ENCODE assay signal across 23 cellular contexts in genomic region chr19:31530781-31531180, GRCh38.
DNase-seq lines count a peak whose midpoint lies in the region; ATAC-seq and TF ChIP-seq lines count a peak whose summit lies in the region.
"Had no signal": no experiment of that assay in that cellular context is flagged by ENCODE, and none has a peak within 500 bp of the region (broad histone marks: within the 10 kb centered on the region; RNA-seq: fewer than 3 reads in every experiment).

No MANE protein-coding gene starts in this region.

- H3K27ac ChIP-seq in right atrium auricular region (no peak overlapping the region), neuronal stem cell (replicated peaks; ENCODE audit: low read length) (no peak overlapping the region), vagina (no peak overlapping the region), PC-3 (ENCODE audit: low read length) (no peak overlapping the region)
- H3K27ac ChIP-seq: A549; BLaER1 treated with 17β-estradiol and CSF1 and Interleukin-3, amounts not matched to agents 10 nM and 100 nM had no signal

- ATAC-seq in left ventricle myocardium superior (no peak), PC-3 (no peak), GM21825 (IDR thresholded peaks at IDR 0.05; ENCODE audit: unreplicated experiment) (no peak)
- ATAC-seq in stimulated activated naive B cell treated with anti-CD40 and anti-IgM and Interleukin-4, amounts not matched to agents 10 μg/mL and 1 μg/mL and 100 μg/mL, for 72 hours (replicated peaks), result no peak
- ATAC-seq: A549, HCT116 had no signal

- H3K23ac ChIP-seq in neuronal stem cell (ENCODE audit: low read depth, low read length, poor library complexity), result no peak overlapping the region

- H2AFZ ChIP-seq in neuronal stem cell (ENCODE audit: low read length), result no peak overlapping the region
- no peak overlapping the region for H2AFZ ChIP-seq in PC-3 (ENCODE audit: low read length)

- no TSS peak for BruUV-seq in PC-3 (replicated peaks; lab: Mats Ljungman, UMichigan)

- H3K79me2 ChIP-seq in PC-3 (ENCODE audit: low read length), result no peaks in the 10 kb centered on the region

- H3K36me3 Mint-ChIP-seq in stimulated activated naive B cell treated with anti-CD40 and anti-IgM and Interleukin-4, amounts not matched to agents 10 μg/mL and 1 μg/mL and 100 μg/mL, for 72 hours, result no peaks in the 10 kb centered on the region
- H3K36me3 Mint-ChIP-seq: CD14-positive monocyte; CD8-positive, alpha-beta memory T cell had no signal

- H3K9me3 ChIP-seq in right atrium auricular region (peaks cover 0 to 18% of the 10 kb centered on the region in 2 donors), neuronal stem cell (replicated peaks in 1 of 2; ENCODE audit: control insufficient read depth in 2 of 2, insufficient read depth in 1 of 2, low read depth in 1 of 2, low read length in 2 of 2) (peaks cover 0 to 3% of the 10 kb centered on the region in 2 donors), vagina (no peaks in the 10 kb centered on the region), PC-3 (ENCODE audit: low read length) (no peaks in the 10 kb centered on the region)
- H3K9me3 ChIP-seq: BE2C had no signal

- no peak overlapping the region for H3K4ac ChIP-seq in neuronal stem cell (ENCODE audit: low read length)

- peaks cover 9 to 14% of the 10 kb centered on the region in 2 donors for H3K9me3 Mint-ChIP-seq in stimulated activated naive B cell treated with anti-CD40 and anti-IgM and Interleukin-4, amounts not matched to agents 10 μg/mL and 1 μg/mL and 100 μg/mL, for 72 hours
- H3K9me3 Mint-ChIP-seq: CD4-positive, alpha-beta T cell had no signal

- H3K9ac ChIP-seq in neuronal stem cell (ENCODE audit: low read depth, low read length, poor library complexity) (no peak overlapping the region), PC-3 (ENCODE audit: low read length) (no peak overlapping the region)
- H3K9ac ChIP-seq: BLaER1 treated with 17β-estradiol and CSF1 and Interleukin-3, amounts not matched to agents 10 nM and 100 nM had no signal

- H3K4me2 ChIP-seq in neuronal stem cell (ENCODE audit: insufficient read depth, low read length, poor library complexity, severe bottlenecking) (no peak overlapping the region), PC-3 (ENCODE audit: low read length) (no peak overlapping the region)
- H3K4me2 ChIP-seq: A549; BLaER1 treated with 17β-estradiol and CSF1 and Interleukin-3, amounts not matched to agents 10 nM and 100 nM had no signal

- H4K8ac ChIP-seq in neuronal stem cell (ENCODE audit: low read depth, low read length), result no peak overlapping the region

- POLR2A ChIA-PET in PC-3 (lab: Charles Lee; ENCODE audit: unreplicated experiment), result no interaction called here

- H3F3A ChIP-seq in PC-3 (ENCODE audit: low read length, unreplicated experiment), result no peaks in the 10 kb centered on the region

- CTCF ChIA-PET in PC-3 (lab: Charles Lee), result no interaction called here

- H3K27me3 ChIP-seq in right atrium auricular region (no peaks in the 10 kb centered on the region), neuronal stem cell (ENCODE audit: control insufficient read depth in 3 of 3, insufficient read depth in 3 of 3, low read depth in 1 of 3, low read length in 3 of 3) (peaks cover 0 to 2% (median 0%) of the 10 kb centered on the region in 3 experiments), vagina (no peaks in the 10 kb centered on the region), PC-3 (ENCODE audit: low read length) (no peaks in the 10 kb centered on the region)
- H3K27me3 ChIP-seq: BE2C; BLaER1 treated with 17β-estradiol and CSF1 and Interleukin-3, amounts not matched to agents 10 nM and 100 nM had no signal

- H2BK12ac ChIP-seq in neuronal stem cell (ENCODE audit: low read length), result no peak overlapping the region

- H3K27ac Mint-ChIP-seq in stimulated activated naive B cell treated with anti-CD40 and anti-IgM and Interleukin-4, amounts not matched to agents 10 μg/mL and 1 μg/mL and 100 μg/mL, for 72 hours, result no peak overlapping the region
- H3K27ac Mint-ChIP-seq: CD14-positive monocyte; CD4-positive, alpha-beta T cell; CD8-positive, alpha-beta memory T cell; H9 had no signal

- no peaks in the 10 kb centered on the region for H3K4me1 Mint-ChIP-seq in stimulated activated naive B cell treated with anti-CD40 and anti-IgM and Interleukin-4, amounts not matched to agents 10 μg/mL and 1 μg/mL and 100 μg/mL, for 72 hours
- H3K4me1 Mint-ChIP-seq: CD14-positive monocyte; CD8-positive, alpha-beta memory T cell had no signal

- no peak overlapping the region for H2BK15ac ChIP-seq in neuronal stem cell (ENCODE audit: low read length)

- no peaks in the 10 kb centered on the region for H3K27me3 Mint-ChIP-seq in stimulated activated naive B cell treated with anti-CD40 and anti-IgM and Interleukin-4, amounts not matched to agents 10 μg/mL and 1 μg/mL and 100 μg/mL, for 72 hours
- H3K27me3 Mint-ChIP-seq: CD4-positive, alpha-beta T cell had no signal

- no peaks in the 10 kb centered on the region for H3K4me1 ChIP-seq in right atrium auricular region
- H3K4me1 ChIP-seq in neuronal stem cell (ENCODE audit: control insufficient read depth in 2 of 2, insufficient read depth in 1 of 2, low read depth in 1 of 2, low read length in 2 of 2), result no peaks in the 10 kb centered on the region
- no peaks in the 10 kb centered on the region for H3K4me1 ChIP-seq in vagina
- H3K4me1 ChIP-seq in PC-3 (ENCODE audit: insufficient read depth, low read length), result no peaks in the 10 kb centered on the region
- H3K4me1 ChIP-seq: A549; BE2C; BLaER1 treated with 17β-estradiol and CSF1 and Interleukin-3, amounts not matched to agents 10 nM and 100 nM had no signal

- no peak for TF ChIP-seq POLR2A in vagina (IDR thresholded peaks at IDR 0.05)

- peak overlapping the region; percentile 60 for H3K18ac ChIP-seq in neuronal stem cell (ENCODE audit: low read length)

- no peak overlapping the region for H2AK5ac ChIP-seq in neuronal stem cell (ENCODE audit: low read depth, low read length)

- H3K36me3 ChIP-seq in right atrium auricular region (no peaks in the 10 kb centered on the region), neuronal stem cell (replicated peaks in 1 of 2; ENCODE audit: control insufficient read depth in 2 of 2, insufficient read depth in 2 of 2, low read length in 2 of 2) (no peaks in the 10 kb centered on the region), vagina (no peaks in the 10 kb centered on the region), PC-3 (ENCODE audit: low read depth, low read length) (no peaks in the 10 kb centered on the region)
- H3K36me3 ChIP-seq: BE2C; BLaER1 treated with 17β-estradiol and CSF1 and Interleukin-3, amounts not matched to agents 10 nM and 100 nM had no signal

- DNase-seq in right atrium auricular region (ENCODE audit: low spot score) (peak; percentile 11), left ventricle myocardium superior (no peak), ecto neural progenitor cell (ENCODE audit: low spot score) (peak; percentile 23), neuronal stem cell (ENCODE audit: low spot score) (no peak), vagina (ENCODE audit: extremely low spot score in 2 of 2) (peak; percentile 58 to 91), PC-3 (no peak)
- DNase-seq in stimulated activated naive B cell treated with anti-CD40 and anti-IgM and Interleukin-4, amounts not matched to agents 10 μg/mL and 1 μg/mL and 100 μg/mL, for 72 hours, result no peak
- DNase-seq: 8988T; ACHN; AML-193; BE2C; Calu3; CD4-positive, alpha-beta T cell; CD8-positive, alpha-beta memory T cell; DMS53; DMS79 treated with DMSO at 0.1 percent for 48 hours; GF-D8; H9 had no signal

- H3K14ac ChIP-seq in neuronal stem cell (ENCODE audit: low read length), result no peak overlapping the region

- no peak overlapping the region for H3K4me3 Mint-ChIP-seq in stimulated activated naive B cell treated with anti-CD40 and anti-IgM and Interleukin-4, amounts not matched to agents 10 μg/mL and 1 μg/mL and 100 μg/mL, for 72 hours
- H3K4me3 Mint-ChIP-seq: CD14-positive monocyte; CD4-positive, alpha-beta T cell; CD8-positive, alpha-beta memory T cell; H9 had no signal

- H4K20me1 ChIP-seq in PC-3 (ENCODE audit: low read length), result no peaks in the 10 kb centered on the region
- H4K20me1 ChIP-seq: BLaER1 treated with 17β-estradiol and CSF1 and Interleukin-3, amounts not matched to agents 10 nM and 100 nM had no signal

- intact Hi-C loops in left ventricle myocardium superior (cut with micrococcal nuclease), result no loop called here
- intact Hi-C loops in vagina (cut with DNase I), result no loop called here
- intact Hi-C loops in PC-3 (cut with micrococcal nuclease), result no loop called here

- H3K4me3 ChIP-seq in right atrium auricular region (no peak overlapping the region), neuronal stem cell (ENCODE audit: low read length in 2 of 2) (no peak overlapping the region), vagina (no peak overlapping the region), PC-3 (ENCODE audit: low read length) (no peak overlapping the region)
- H3K4me3 ChIP-seq: A549; BLaER1 treated with 17β-estradiol and CSF1 and Interleukin-3, amounts not matched to agents 10 nM and 100 nM had no signal

- H3K79me1 ChIP-seq in neuronal stem cell (ENCODE audit: low read depth, low read length), result no peaks in the 10 kb centered on the region

- H3K9me2 ChIP-seq in PC-3 (replicated peaks; ENCODE audit: low read length), result no peaks in the 10 kb centered on the region

- no peak overlapping the region for H2BK120ac ChIP-seq in neuronal stem cell (ENCODE audit: low read depth, low read length)

- H2BK5ac ChIP-seq in neuronal stem cell (ENCODE audit: low read length), result no peak overlapping the region

- TF ChIP-seq CTCF in right atrium auricular region (IDR thresholded peaks at IDR 0.05) (no peak), vagina (IDR thresholded peaks at IDR 0.05) (no peak), PC-3 (conservative IDR thresholded peaks at IDR 0.05; ENCODE audit: low read depth, low read length) (no peak)

- no peak overlapping the region for H4K91ac ChIP-seq in neuronal stem cell (ENCODE audit: low read depth, low read length, poor library complexity)

- WGBS in neuronal stem cell (ENCODE audit: extremely low coverage in 2 of 2, insufficient read length in 2 of 2, insufficient replicate concordance in 1 of 2), 2 donors, result no CpG with 5 or more reads among the region's 7 CpGs

Comparison
In these comparisons a context has a peak if more than half of its experiments do, and no peak if none do; other contexts are left out.
1. DNase-seq: peak in right atrium auricular region (single experiment), ecto neural progenitor cell (single experiment) and vagina (2 of 2); none in left ventricle myocardium superior (single experiment), neuronal stem cell (single experiment), stimulated activated naive B cell treated with anti-CD40 and anti-IgM and Interleukin-4, amounts not matched to agents 10 μg/mL and 1 μg/mL and 100 μg/mL, for 72 hours (single experiment) and PC-3 (single experiment).